ENCODE assay signal across 16 cellular contexts in the genomic region with DNA sequence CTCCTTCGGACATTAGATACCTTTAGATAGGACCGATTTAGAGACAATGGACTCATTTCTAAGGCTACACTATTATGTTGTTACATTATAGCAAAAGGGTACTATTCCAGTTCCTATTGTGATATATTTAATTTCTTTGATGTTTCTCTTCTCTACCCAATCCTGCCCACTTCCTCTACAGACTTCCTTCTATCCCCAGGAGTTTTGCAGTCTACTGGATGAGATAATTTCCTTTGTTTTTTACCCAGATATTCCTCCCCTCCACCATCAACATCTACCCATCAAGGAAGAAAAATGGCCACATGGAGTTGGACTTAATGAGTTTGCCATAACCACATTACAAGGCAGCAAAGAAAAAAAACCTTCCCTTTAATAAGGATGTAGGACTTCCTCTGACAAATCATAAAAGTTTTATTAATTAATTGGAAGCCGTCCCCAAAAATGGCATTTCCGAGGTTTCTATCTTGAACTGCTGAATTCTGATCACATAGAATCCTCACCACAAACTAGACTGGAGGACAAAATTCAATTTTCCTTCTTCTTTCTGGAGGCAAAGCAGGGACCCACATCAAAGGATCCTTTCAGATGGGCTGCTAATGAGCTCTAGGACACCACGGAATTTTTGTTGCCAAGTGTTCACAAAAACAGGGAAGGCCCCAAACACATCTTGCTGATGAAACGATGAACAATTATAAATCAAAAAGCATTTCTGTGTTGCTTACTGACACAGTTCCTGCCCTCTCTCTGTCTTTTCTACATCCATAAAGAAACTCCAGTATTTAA. TPM values are rescaled to one million over a fixed set of nuclear protein-coding genes. Genes with fewer than 3 reads are reported as not detected.
DNase-seq lines count a peak whose midpoint lies in the region; ATAC-seq and TF ChIP-seq lines count a peak whose summit lies in the region.
"Had no signal": no experiment of that assay in that cellular context is flagged by ENCODE, and none has a peak within 500 bp of the region (broad histone marks: within the 10 kb centered on the region; RNA-seq: fewer than 3 reads in every experiment).

No MANE protein-coding gene starts in this region.

- H3K4me3 Mint-ChIP-seq in dendritic cell treated with granulocyte-macrophage colony-stimulating factor and Interleukin-4, amounts not matched to agents 40 ng/mL and 50 ng/mL, for 4 days = peak overlapping the region; percentile 76

- H3K27ac ChIP-seq in left lung (peak overlapping the region; percentile 61 to 84), temporal lobe (ENCODE audit: low read depth, low read length) (peak overlapping the region; percentile 66), RWPE1 (no peak overlapping the region)
- H3K27ac ChIP-seq: cardiac muscle cell had no signal

- H3K36me3 ChIP-seq in left lung = no peaks in the 10 kb centered on the region
- H3K36me3 ChIP-seq: cardiac muscle cell, Peyer's patch had no signal

- no peaks in the 10 kb centered on the region for H3K27me3 ChIP-seq in left lung
- H3K27me3 ChIP-seq: cardiac muscle cell, Peyer's patch had no signal

- ATAC-seq in left lung = peak; percentile 28

- in situ Hi-C loops in KBM-7 (cut with MboI; ENCODE audit: low pct_unique_long_range_greater_than_20kb, low sequenced_read_pairs) = no loop called here

- H3K27me3 Mint-ChIP-seq in dendritic cell treated with granulocyte-macrophage colony-stimulating factor and Interleukin-4, amounts not matched to agents 40 ng/mL and 50 ng/mL, for 4 days = no peaks in the 10 kb centered on the region
- H3K27me3 Mint-ChIP-seq: progenitor cell of endocrine pancreas had no signal

- peaks cover 11% of the 10 kb centered on the region for H3K36me3 Mint-ChIP-seq in dendritic cell treated with granulocyte-macrophage colony-stimulating factor and Interleukin-4, amounts not matched to agents 40 ng/mL and 50 ng/mL, for 4 days (ENCODE audit: low read depth)

- peaks cover 5 to 43% of the 10 kb centered on the region in 2 donors for H3K4me1 ChIP-seq in left lung
- H3K4me1 ChIP-seq: Peyer's patch had no signal

- POLR2A ChIA-PET in RWPE1 (lab: Yijun Ruan, JAX; ENCODE audit: low non-redundant PET) = no interaction called here

- peaks cover 49% of the 10 kb centered on the region for H3K4me1 Mint-ChIP-seq in dendritic cell treated with granulocyte-macrophage colony-stimulating factor and Interleukin-4, amounts not matched to agents 40 ng/mL and 50 ng/mL, for 4 days (ENCODE audit: low read depth)

- TF ChIP-seq CTCF in left lung (IDR thresholded peaks at IDR 0.05) (no peak), RWPE1 (conservative IDR thresholded peaks at IDR 0.05; ENCODE audit: low read depth) (no peak)

- intact Hi-C loops in dendritic cell treated with granulocyte-macrophage colony-stimulating factor and Interleukin-4, amounts not matched to agents 40 ng/mL and 50 ng/mL, for 4 days (cut with micrococcal nuclease) = loop anchor here (1.0 kb wide), 1 partner anchor 25 kb away; no protein-coding TSS in a partner anchor
- intact Hi-C loops in left lung (cut with DNase I) = no loop called here

- peak overlapping the region in 1 of 2 donors; percentile 35 for H3K4me3 ChIP-seq in left lung
- H3K4me3 ChIP-seq: cardiac muscle cell had no signal

- no peaks in the 10 kb centered on the region for H3K9me3 ChIP-seq in left lung
- H3K9me3 ChIP-seq: Peyer's patch had no signal

- DNase-seq in KBM-7 = peak; percentile 32
- DNase-seq in left lung = no peak
- DNase-seq in NCI-H1105 treated with DMSO at 0.1 percent for 48 hours (lab: John Stamatoyannopoulos, UW) = no peak
- DNase-seq in stimulated activated CD4-positive, alpha-beta T cell treated with anti-CD3 and anti-CD28 coated beads, Interleukin-15, amount 100 ng/mL, for 24 hours = no peak
- no peak for DNase-seq in RWPE1 (ENCODE audit: low spot score)
- DNase-seq: activated B cell treated with CpG ODN at 0.5 μM for 24 hours; activated naive CD4-positive, alpha-beta T cell treated with anti-CD3 and anti-CD28 coated beads, Interleukin-2, amount 50 U/mL, for 16 hours; DMS153; GOT3; NCI-H1930; NCI-H526 treated with DMSO at 0.1 percent for 48 hours; Peyer's patch had no signal

- H3K9me3 Mint-ChIP-seq in dendritic cell treated with granulocyte-macrophage colony-stimulating factor and Interleukin-4, amounts not matched to agents 40 ng/mL and 50 ng/mL, for 4 days = peaks cover 3% of the 10 kb centered on the region
- H3K9me3 Mint-ChIP-seq: activated B cell treated with CpG ODN at 0.5 μM for 24 hours had no signal

- CTCF ChIA-PET in RWPE1 (lab: Yijun Ruan, JAX) = no interaction called here

- peak overlapping the region; percentile 97 for H3K27ac Mint-ChIP-seq in dendritic cell treated with granulocyte-macrophage colony-stimulating factor and Interleukin-4, amounts not matched to agents 40 ng/mL and 50 ng/mL, for 4 days
- H3K27ac Mint-ChIP-seq: activated B cell treated with CpG ODN at 0.5 μM for 24 hours had no signal

RNA-seq across cellular contexts. Expression of a gene that starts 33.4 kb away (rescaled TPM):
- total RNA-seq in left lung (10 to 100 TPM; 49.0 to 70.6 TPM), temporal lobe (49.9 TPM)
- total RNA-seq: activated B cell treated with CpG ODN at 0.5 μM for 24 hours had no signal
